In genomic region chr17:68085751-68086445, GRCh38 we compare ENCODE assay signal across 9 cellular contexts. TPM values are rescaled to one million over a fixed set of nuclear protein-coding genes. Genes with fewer than 3 reads are reported as not detected.
A peak's percentile ranks its signal among the peaks of the same experiment; 100 is the strongest.
DNase-seq lines count a peak whose midpoint lies in the region; ATAC-seq, FAIRE-seq and TF ChIP-seq lines count a peak whose summit lies in the region.
"Had no signal": no experiment of that assay in that cellular context is flagged by ENCODE, and none has a peak within 500 bp of the region (broad histone marks: within the 10 kb centered on the region; RNA-seq: fewer than 3 reads in every experiment).

No MANE protein-coding gene starts in this region.

- peaks cover 31% of the 10 kb centered on the region for H3F3A ChIP-seq in Loucy (ENCODE audit: low read depth)

- H3K4me2 ChIP-seq in Loucy (ENCODE audit: low read depth, low read length, poor library complexity, severe bottlenecking) = peak overlapping the region; percentile 99

- intact Hi-C loops in natural killer cell (cut with micrococcal nuclease) = no loop called here

- H3K36me3 ChIP-seq in Loucy (ENCODE audit: insufficient read depth, low read length) = no peaks in the 10 kb centered on the region

- peaks cover 6% of the 10 kb centered on the region for H3K27me3 Mint-ChIP-seq in activated naive CD8-positive, alpha-beta T cell treated with anti-CD3 and anti-CD28 coated beads for 36 hours
- no peaks in the 10 kb centered on the region for H3K27me3 Mint-ChIP-seq in natural killer cell (ENCODE audit: low read depth in 2 of 2)

- peaks cover 75% of the 10 kb centered on the region for H3K4me1 ChIP-seq in Loucy (ENCODE audit: insufficient read depth, low read length, poor library complexity, severe bottlenecking)

- H3K4me3 ChIP-seq in Loucy (ENCODE audit: low read length, poor library complexity, severe bottlenecking) = peak overlapping the region; percentile 74

- no peaks in the 10 kb centered on the region for H3K9me3 ChIP-seq in Loucy (ENCODE audit: insufficient read depth, low read depth, low read length)

- TF ChIP-seq CTCF in Loucy (conservative IDR thresholded peaks at IDR 0.05; ENCODE audit: low read length) (peak; percentile 40), natural killer cell (IDR thresholded peaks at IDR 0.05) (no peak)

- no peak overlapping the region for H3K27ac Mint-ChIP-seq in activated naive CD8-positive, alpha-beta T cell treated with anti-CD3 and anti-CD28 coated beads for 36 hours
- peak overlapping the region; percentile 86 to 91 for H3K27ac Mint-ChIP-seq in natural killer cell

- peak; percentile 57 for FAIRE-seq in GM12891 (lab: Jason Lieb, UNC)

- H3K9me3 Mint-ChIP-seq in activated naive CD8-positive, alpha-beta T cell treated with anti-CD3 and anti-CD28 coated beads for 36 hours = no peaks in the 10 kb centered on the region
- no peaks in the 10 kb centered on the region for H3K9me3 Mint-ChIP-seq in natural killer cell

- no peaks in the 10 kb centered on the region for H4K20me1 ChIP-seq in Loucy (ENCODE audit: insufficient read depth, low read length, poor library complexity, severe bottlenecking)

- ATAC-seq in natural killer cell = peak; percentile 51 to 57 (median 51)

- peaks cover 36% of the 10 kb centered on the region for H3K4me1 Mint-ChIP-seq in activated naive CD8-positive, alpha-beta T cell treated with anti-CD3 and anti-CD28 coated beads for 36 hours
- peaks cover 43 to 51% of the 10 kb centered on the region in 2 donors for H3K4me1 Mint-ChIP-seq in natural killer cell

- no peaks in the 10 kb centered on the region for H3K27me3 ChIP-seq in Loucy (ENCODE audit: insufficient read depth, low read length, poor library complexity, severe bottlenecking)

- TF ChIP-seq POLR2A in GM12891 (IDR thresholded peaks at IDR 0.05; ENCODE audit: low read depth, low read length) = no peak

- no peaks in the 10 kb centered on the region for H3K36me3 Mint-ChIP-seq in activated naive CD8-positive, alpha-beta T cell treated with anti-CD3 and anti-CD28 coated beads for 36 hours
- no peaks in the 10 kb centered on the region for H3K36me3 Mint-ChIP-seq in natural killer cell

- H3K9me2 ChIP-seq in Loucy (replicated peaks; ENCODE audit: low read depth, low read length) = no peaks in the 10 kb centered on the region

- peak overlapping the region; percentile 98 for H3K9ac ChIP-seq in Loucy (ENCODE audit: low read depth, low read length, poor library complexity, severe bottlenecking)

- DNase-seq in GM12891 (ENCODE audit: insufficient read length, low spot score) = no peak
- DNase-seq in activated naive CD8-positive, alpha-beta T cell treated with anti-CD3 and anti-CD28 coated beads for 36 hours = no peak
- no peak for DNase-seq in natural killer cell
- no peak for DNase-seq in NCI-H510A (lab: John Stamatoyannopoulos, UW)
- no peak for DNase-seq in SHP77 (lab: John Stamatoyannopoulos, UW)
- no peak for DNase-seq in NK-92 treated with Interleukin-12 subunit alpha and Interleukin-12 subunit beta, amount 100 ng/mL, for 24 hours (lab: John Stamatoyannopoulos, UW)
- no peak for DNase-seq in NCI-H1417 treated with DMSO at 0.1 percent for 48 hours (lab: John Stamatoyannopoulos, UW)
- DNase-seq: NCI-H1436 had no signal

- H3K79me2 ChIP-seq in Loucy (ENCODE audit: insufficient read depth, low read length) = no peaks in the 10 kb centered on the region; the same call in 1 of the 2 replicates

- peak overlapping the region; percentile 43 for H3K4me3 Mint-ChIP-seq in activated naive CD8-positive, alpha-beta T cell treated with anti-CD3 and anti-CD28 coated beads for 36 hours
- peak overlapping the region; percentile 74 for H3K4me3 Mint-ChIP-seq in natural killer cell

- no peak overlapping the region for H2AFZ ChIP-seq in Loucy (ENCODE audit: low read length)

TF ChIP-seq in GM12891, 5 proteins besides CTCF, POLR2A, EP300 and RAD21:
- no peak for TF ChIP-seq POLR2AphosphoS5 (IDR thresholded peaks at IDR 0.05; ENCODE audit: low read depth, low read length)
- TF ChIP-seq SPI1 (IDR thresholded peaks at IDR 0.05; ENCODE audit: low read depth, low read length) = peak; percentile 70
TF ChIP-seq in GM12891: peak in this region for 1.

RNA-seq across cellular contexts. Expression of gene KPNA2, which starts 50.4 kb away (rescaled TPM):
- 155 TPM for polyA plus RNA-seq in GM12891 (2012; ENCODE audit: low read depth, missing spikeins)
- total RNA-seq in activated naive CD8-positive, alpha-beta T cell treated with anti-CD3 and anti-CD28 coated beads for 36 hours = 100 to 1,000 TPM; 249 to 252 TPM
- 10 to 100 TPM; 45.1 to 52.8 (median 49.3) TPM for total RNA-seq in natural killer cell

Comparison
In these comparisons a context has a peak if more than half of its experiments do, and no peak if none do; other contexts are left out.
1. RNA of gene KPNA2, which starts 50.4 kb away (total RNA-seq): 249 to 252 TPM in activated naive CD8-positive, alpha-beta T cell treated with anti-CD3 and anti-CD28 coated beads for 36 hours; 45.1 to 52.8 TPM in natural killer cell; every median in the first group is over 4 times any median in the second.